In genomic region chr5:175810457-175810856, GRCh38 we compare ENCODE assay signal across 20 cellular contexts.
"Had no signal": no experiment of that assay in that cellular context is flagged by ENCODE, and none has a peak within 500 bp of the region (broad histone marks: within the 10 kb centered on the region; RNA-seq: fewer than 3 reads in every experiment).

No MANE protein-coding gene starts in this region.

- H3K27ac ChIP-seq: cardiac muscle cell, epithelial cell of prostate, neutrophil, pancreas, stomach, testis had no signal

- H3K4me3 Mint-ChIP-seq: activated naive CD8-positive, alpha-beta T cell; activated T-helper 1 cell treated with anti-CD3 and anti-CD28 coated beads, Interleukin-12 subunit alpha, Interleukin-12 subunit beta, Interleukin-2, Interleukin-4 antibody, amounts not matched to agents 30 ng/mL and 10 ng/mL and 1 ng/mL, durations not matched to agents 14 hours and 24 hours and 36 hours; natural killer cell treated with Interleukin-12 subunit alpha and Interleukin-12 subunit beta and Interleukin-15 and Interleukin-18, amount 100 ng/mL, for 72 hours; stimulated activated effector memory CD8-positive, alpha-beta T cell treated with anti-CD3 and anti-CD28 coated beads, Interleukin-12 subunit alpha, Interleukin-12 subunit beta, amount 100 ng/mL, for 72 hours; type B pancreatic cell had no signal

- H3K36me3 Mint-ChIP-seq: activated naive CD8-positive, alpha-beta T cell; natural killer cell treated with Interleukin-12 subunit alpha and Interleukin-12 subunit beta and Interleukin-15 and Interleukin-18, amount 100 ng/mL, for 72 hours; stimulated activated effector memory CD8-positive, alpha-beta T cell treated with anti-CD3 and anti-CD28 coated beads, Interleukin-12 subunit alpha, Interleukin-12 subunit beta, amount 100 ng/mL, for 72 hours; type B pancreatic cell had no signal

- H3K27me3 ChIP-seq: cardiac muscle cell, hepatocyte, pancreas, testis had no signal

- H3K4me2 ChIP-seq: hepatocyte had no signal

- H2AFZ ChIP-seq: hepatocyte had no signal

- H3K9me3 ChIP-seq: neutrophil, pancreas, stomach, testis had no signal

- H3K9me3 Mint-ChIP-seq: activated T-helper 1 cell treated with anti-CD3 and anti-CD28 coated beads, Interleukin-12 subunit alpha, Interleukin-12 subunit beta, Interleukin-2, Interleukin-4 antibody, amounts not matched to agents 30 ng/mL and 10 ng/mL and 1 ng/mL, durations not matched to agents 14 hours and 24 hours and 36 hours; natural killer cell treated with Interleukin-12 subunit alpha and Interleukin-12 subunit beta and Interleukin-15 and Interleukin-18, amount 100 ng/mL, for 72 hours; stimulated activated effector memory CD8-positive, alpha-beta T cell treated with anti-CD3 and anti-CD28 coated beads, Interleukin-12 subunit alpha, Interleukin-12 subunit beta, amount 100 ng/mL, for 72 hours; type B pancreatic cell had no signal

- DNase-seq: activated CD4-positive, alpha-beta T cell treated with anti-CD3 and anti-CD28 coated beads, Interleukin-2, amount 50 U/mL, for 48 hours; activated gamma-delta T cell treated with Interleukin-2 at 50 U/mL for 16 hours; activated T-cell treated with anti-CD3 and anti-CD28 coated beads for 4 hours; pancreas; stimulated activated CD4-positive, alpha-beta T cell treated with anti-CD3 and anti-CD28 coated beads, Interleukin-4, amount 100 ng/mL, for 24 hours; stomach; T-helper 2 cell; testis had no signal

- H3K4me1 ChIP-seq: pancreas, stomach, testis had no signal

- H3K79me2 ChIP-seq: hepatocyte had no signal

- H3K4me3 ChIP-seq: cardiac muscle cell, hepatocyte, pancreas, smooth muscle cell, stomach, testis had no signal

- FAIRE-seq: pancreas, TTC549 had no signal

- ATAC-seq: natural killer cell treated with Interleukin-12 subunit alpha and Interleukin-12 subunit beta and Interleukin-15 and Interleukin-18, amount 100 ng/mL, for 72 hours; pancreas; sciatic nerve; stimulated activated effector memory CD8-positive, alpha-beta T cell treated with anti-CD3 and anti-CD28 coated beads, Interleukin-12 subunit alpha, Interleukin-12 subunit beta, amount 100 ng/mL, for 72 hours had no signal

- H3K4me1 Mint-ChIP-seq: stimulated activated effector memory CD8-positive, alpha-beta T cell treated with anti-CD3 and anti-CD28 coated beads, Interleukin-12 subunit alpha, Interleukin-12 subunit beta, amount 100 ng/mL, for 72 hours had no signal

- H3K36me3 ChIP-seq: cardiac muscle cell, neutrophil, pancreas, stomach had no signal

- H3K27ac Mint-ChIP-seq: activated naive CD8-positive, alpha-beta T cell; activated T-helper 1 cell treated with anti-CD3 and anti-CD28 coated beads, Interleukin-12 subunit alpha, Interleukin-12 subunit beta, Interleukin-2, Interleukin-4 antibody, amounts not matched to agents 30 ng/mL and 10 ng/mL and 1 ng/mL, durations not matched to agents 14 hours and 24 hours and 36 hours; natural killer cell treated with Interleukin-12 subunit alpha and Interleukin-12 subunit beta and Interleukin-15 and Interleukin-18, amount 100 ng/mL, for 72 hours; stimulated activated effector memory CD8-positive, alpha-beta T cell treated with anti-CD3 and anti-CD28 coated beads, Interleukin-12 subunit alpha, Interleukin-12 subunit beta, amount 100 ng/mL, for 72 hours; type B pancreatic cell had no signal
